Comparison of ENCODE assay signal across 17 cellular contexts in the genomic region with DNA sequence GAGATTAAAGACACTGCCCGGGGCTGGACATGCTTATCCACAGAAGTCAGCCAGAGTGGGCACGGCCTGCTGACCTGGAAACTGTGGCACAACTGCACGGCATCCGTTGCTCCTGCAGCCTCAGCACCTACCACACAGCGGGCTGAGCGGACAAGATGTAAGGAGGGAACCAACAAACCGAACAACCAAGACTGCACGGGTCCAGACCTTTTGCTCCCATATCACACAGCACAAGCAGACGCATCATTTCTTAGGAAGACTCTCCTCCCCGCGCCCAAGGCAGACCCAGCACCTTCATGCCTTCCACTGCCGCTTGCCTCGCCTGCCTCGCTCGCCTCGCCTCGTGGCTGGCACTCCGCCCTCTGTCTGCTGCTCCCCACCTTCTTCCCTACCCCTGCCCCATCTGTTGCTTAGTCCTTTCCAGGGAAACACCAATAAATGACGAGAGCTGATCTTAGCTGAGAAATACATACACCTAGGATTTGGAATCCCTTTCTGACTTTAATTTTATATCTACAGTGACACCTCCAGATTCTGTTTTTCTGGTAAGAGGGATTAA.
DNase-seq lines count a peak whose midpoint lies in the region; TF ChIP-seq lines count a peak whose summit lies in the region.
"Had no signal": no experiment of that assay in that cellular context is flagged by ENCODE, and none has a peak within 500 bp of the region (broad histone marks: within the 10 kb centered on the region; RNA-seq: fewer than 3 reads in every experiment).

No MANE protein-coding gene starts in this region.

- peaks cover 7% of the 10 kb centered on the region for H3K9me3 Mint-ChIP-seq in chondrocyte (ENCODE audit: low read depth)
- H3K9me3 Mint-ChIP-seq in nephron = peaks cover 15% of the 10 kb centered on the region
- H3K9me3 Mint-ChIP-seq: IgD-negative memory B cell had no signal

- DNase-seq in G401 (ENCODE audit: low spot score) (peak; percentile 88), NCI-H2171 treated with DMSO at 0.1 percent for 48 hours (lab: John Stamatoyannopoulos, UW) (peak; percentile 78), chondrocyte (ENCODE audit: low spot score) (no peak), T-helper 1 cell (no peak), GF-D8 (lab: John Stamatoyannopoulos, UW) (no peak), Ammon's horn (ENCODE audit: low spot score) (no peak), pons (ENCODE audit: low spot score) (no peak)
- DNase-seq: aorta, NCI-H1092, ovary, SW 1271, uterus, WERI-Rb-1 had no signal

- H3K36me3 Mint-ChIP-seq in chondrocyte (ENCODE audit: low read depth) = peaks cover 16% of the 10 kb centered on the region
- H3K36me3 Mint-ChIP-seq in nephron (ENCODE audit: low read depth) = peaks cover 60% of the 10 kb centered on the region
- H3K36me3 Mint-ChIP-seq: IgD-negative memory B cell had no signal

- H3K4me1 Mint-ChIP-seq in chondrocyte (ENCODE audit: low read depth) = peaks cover 88% of the 10 kb centered on the region
- H3K4me1 Mint-ChIP-seq in nephron = peaks cover 75% of the 10 kb centered on the region

- no peaks in the 10 kb centered on the region for H3K27me3 Mint-ChIP-seq in chondrocyte (ENCODE audit: low read depth)
- H3K27me3 Mint-ChIP-seq in nephron (ENCODE audit: low read depth) = no peaks in the 10 kb centered on the region
- H3K27me3 Mint-ChIP-seq: activated T-helper 17 cell treated with anti-CD3 and anti-CD28 coated beads, Interleukin-2, amount 50 U/mL, for 72 hours; stimulated activated naive CD8-positive, alpha-beta T cell treated with anti-CD3 and anti-CD28 coated beads, Interleukin-15, Interleukin-2, amounts not matched to agents 100 ng/mL and 50 ng/mL, for 24 hours had no signal

- in situ Hi-C loops in G401 (cut with HindIII; ENCODE audit: low sequenced_read_pairs) = no loop called here

- peak overlapping the region; percentile 4 for H3K4me3 Mint-ChIP-seq in chondrocyte (ENCODE audit: unreplicated experiment)
- H3K4me3 Mint-ChIP-seq in nephron = no peak overlapping the region
- H3K4me3 Mint-ChIP-seq: activated T-helper 17 cell treated with anti-CD3 and anti-CD28 coated beads, Interleukin-2, amount 50 U/mL, for 72 hours; IgD-negative memory B cell; stimulated activated naive CD8-positive, alpha-beta T cell treated with anti-CD3 and anti-CD28 coated beads, Interleukin-15, Interleukin-2, amounts not matched to agents 100 ng/mL and 50 ng/mL, for 24 hours had no signal

- TF ChIP-seq CTCF in chondrocyte (IDR thresholded peaks at IDR 0.05) (no peak), nephron (IDR thresholded peaks at IDR 0.05; ENCODE audit: unreplicated experiment in 3 of 3) (no peak)

- peak overlapping the region; percentile 98 for H3K27ac Mint-ChIP-seq in chondrocyte (ENCODE audit: unreplicated experiment)
- peak overlapping the region; percentile 11 to 93 (median 54) for H3K27ac Mint-ChIP-seq in nephron
- H3K27ac Mint-ChIP-seq: activated T-helper 17 cell treated with anti-CD3 and anti-CD28 coated beads, Interleukin-2, amount 50 U/mL, for 72 hours; IgD-negative memory B cell; stimulated activated naive CD8-positive, alpha-beta T cell treated with anti-CD3 and anti-CD28 coated beads, Interleukin-15, Interleukin-2, amounts not matched to agents 100 ng/mL and 50 ng/mL, for 24 hours had no signal

Comparison
In these comparisons a context has a peak if more than half of its experiments do, and no peak if none do; other contexts are left out.
1. DNase-seq: peak in G401 (single experiment) and NCI-H2171 treated with DMSO at 0.1 percent for 48 hours (single experiment); none in chondrocyte (single experiment), T-helper 1 cell (0 of 5), GF-D8 (single experiment), Ammon's horn (single experiment) and pons (single experiment).